ENCODE assay signal across 8 cellular contexts in genomic region chr14:24310387-24310665, GRCh38. TPM values are rescaled to one million over a fixed set of nuclear protein-coding genes. Genes with fewer than 3 reads are reported as not detected.
DNase-seq lines count a peak whose midpoint lies in the region; ATAC-seq and TF ChIP-seq lines count a peak whose summit lies in the region.

No MANE protein-coding gene starts in this region.

- WGBS in heart left ventricle, 4 donors = 18 to 28% (median 23%) methylated on average over 3 to 4 of the region's 4 CpGs
- 29% methylated on average over 4 of the region's 4 CpGs for WGBS in urinary bladder

- H3K4me3 ChIP-seq in heart left ventricle = peak overlapping the region; percentile 25 to 81 (median 63)
- no peak overlapping the region for H3K4me3 ChIP-seq in mucosa of stomach (ENCODE audit: low read length)
- peak overlapping the region; percentile 51 for H3K4me3 ChIP-seq in urinary bladder (ENCODE audit: low read depth, low read length)

- H3K36me3 ChIP-seq in heart left ventricle (peaks cover 0 to 26% (median 20%) of the 10 kb centered on the region in 9 donors), mucosa of stomach (ENCODE audit: control insufficient read depth, insufficient read depth, low read length) (peaks cover 3% of the 10 kb centered on the region), urinary bladder (ENCODE audit: insufficient read depth) (no peaks in the 10 kb centered on the region)

- peak overlapping the region; percentile 74 to 92 (median 88) for H3K27ac ChIP-seq in heart left ventricle
- peak overlapping the region; percentile 65 for H3K27ac ChIP-seq in caudate nucleus (ENCODE audit: low read depth, low read length)
- H3K27ac ChIP-seq in urinary bladder (ENCODE audit: low read depth) = no peak overlapping the region

- H3K4me1 ChIP-seq in heart left ventricle (peaks cover 9 to 77% (median 45%) of the 10 kb centered on the region in 12 donors), mucosa of stomach (ENCODE audit: control insufficient read depth, insufficient read depth, low read length) (peaks cover 53% of the 10 kb centered on the region), urinary bladder (ENCODE audit: insufficient read depth) (no peaks in the 10 kb centered on the region)

- intact Hi-C loops in heart left ventricle (cut with DNase I) (loop anchor here in 1 of 10 donors (5.0 kb wide), 1 partner anchor 127 kb away; no protein-coding TSS in a partner anchor), Right ventricle myocardium superior (cut with DNase I) (no loop called here)

- H3K27me3 ChIP-seq in heart left ventricle (no peaks in the 10 kb centered on the region), mucosa of stomach (ENCODE audit: control insufficient read depth, insufficient read depth, low read length) (no peaks in the 10 kb centered on the region)

- ATAC-seq in heart left ventricle = no peak
- ATAC-seq in Right ventricle myocardium superior (ENCODE audit: poor library complexity) = no peak
- ATAC-seq in GM18519 (IDR thresholded peaks at IDR 0.05; ENCODE audit: low FRiP score, unreplicated experiment) = no peak

- no peak for TF ChIP-seq CTCF in heart left ventricle (IDR thresholded peaks at IDR 0.05)

- TF ChIP-seq POLR2A in heart left ventricle (IDR thresholded peaks at IDR 0.05) = no peak

- DNase-seq in heart left ventricle = no peak
- DNase-seq in Right ventricle myocardium superior = no peak
- DNase-seq in caudate nucleus (lab: John Stamatoyannopoulos, UW) = no peak
- no peak for DNase-seq in SIG-M5 treated with dmso at 0.1 percent for 504 hours (lab: John Stamatoyannopoulos, UW; ENCODE audit: unreplicated experiment)
- no peak for DNase-seq in NCI-H187 treated with DMSO at 0.1 percent for 48 hours (lab: John Stamatoyannopoulos, UW)

- H3K9me3 ChIP-seq in heart left ventricle (no peaks in the 10 kb centered on the region), mucosa of stomach (ENCODE audit: control insufficient read depth, low read length) (no peaks in the 10 kb centered on the region)

- H3K9ac ChIP-seq in mucosa of stomach (ENCODE audit: low read length) = peak overlapping the region; percentile 15

RNA-seq across cellular contexts. Expression of gene LTB4R2, which starts 0.4 kb away (rescaled TPM):
- total RNA-seq in heart left ventricle = 1 to 10 TPM in 7 of 9 donors, under 1 TPM in 2; 0.81 to 3.8 (median 1.6) TPM
- polyA plus RNA-seq in heart left ventricle = under 1 TPM; 0.53 to 0.64 TPM
- 0.65 TPM for total RNA-seq in Right ventricle myocardium superior
- 4.0 TPM for total RNA-seq in urinary bladder
- polyA plus RNA-seq in urinary bladder = 2.8 TPM

RNA-seq across cellular contexts. Expression of gene LTB4R, which starts 1.0 kb away (rescaled TPM):
- total RNA-seq in heart left ventricle (1 to 10 TPM in 8 of 9 donors, under 1 TPM in 1; 0.92 to 8.8 (median 1.7) TPM), Right ventricle myocardium superior (1.8 TPM), urinary bladder (2.3 TPM)
- polyA plus RNA-seq in heart left ventricle (1 to 10 TPM; 1.2 to 2.2 TPM), urinary bladder (6.0 TPM)

RNA-seq across cellular contexts. Expression of gene CIDEB, which starts 2.5 kb away (rescaled TPM):
- total RNA-seq in heart left ventricle = 10 to 100 TPM in 1 of 9 donors, 1 to 10 TPM in 8; 1.7 to 10.1 (median 3.0) TPM
- polyA plus RNA-seq in heart left ventricle = 1 to 10 TPM; 2.6 to 3.2 TPM
- 2.9 TPM for total RNA-seq in Right ventricle myocardium superior
- 7.3 TPM for total RNA-seq in urinary bladder
- 12.8 TPM for polyA plus RNA-seq in urinary bladder

RNA-seq across cellular contexts. Expression of gene NOP9, which starts 10.7 kb away (rescaled TPM):
- total RNA-seq in heart left ventricle (10 to 100 TPM; 22.1 to 34.0 (median 27.8) TPM), Right ventricle myocardium superior (23.4 TPM), urinary bladder (12.8 TPM)
- polyA plus RNA-seq in heart left ventricle (10 to 100 TPM; 13.5 to 29.8 TPM), urinary bladder (18.0 TPM)

RNA-seq across cellular contexts. Expression of gene DHRS1, which starts 10.7 kb away (rescaled TPM):
- total RNA-seq in heart left ventricle (10 to 100 TPM in 6 of 9 donors, 1 to 10 TPM in 3; 6.3 to 18.1 (median 11.3) TPM), Right ventricle myocardium superior (5.2 TPM), urinary bladder (10.4 TPM)
- polyA plus RNA-seq in heart left ventricle (10 to 100 TPM in 1 of 2 donors, 1 to 10 TPM in 1; 5.5 to 10.7 TPM), urinary bladder (33.4 TPM)
